1 cellular context compared by ENCODE assay signal in genomic region chr11:20599424-20600346, GRCh38.
TF ChIP-seq lines count a peak whose summit lies in the region.

Gene SLC6A5, plus strand, starts transcription at chr11:20599608. Its CDS starts 65 bp downstream, at chr11:20599673.

TF ChIP-seq in WTC11, 78 proteins besides CTCF, POLR2A, EP300 and RAD21 (continued from another document and continues in another):
- TF ChIP-seq ZNF281 (CRISPR knock-in tag; IDR thresholded peaks at IDR 0.05) (no peak), TEAD1 (CRISPR knock-in tag; IDR thresholded peaks at IDR 0.05) (peak; percentile 85; the same call in 1 of the 2 replicates), E2F4 (CRISPR knock-in tag; IDR thresholded peaks at IDR 0.05; ENCODE audit: borderline replicate concordance, low read depth) (no peak), FOXP4 (CRISPR knock-in tag; IDR thresholded peaks at IDR 0.05) (peak; percentile 83; the same call in 1 of the 2 replicates), NFATC4 (CRISPR knock-in tag; IDR thresholded peaks at IDR 0.05) (no peak), FOXP1 (CRISPR knock-in tag; IDR thresholded peaks at IDR 0.05; ENCODE audit: borderline replicate concordance) (0 out of 2 replicates have a peak, but pooled peaks have one; percentile 45), HMGA2 (CRISPR knock-in tag; IDR thresholded peaks at IDR 0.05) (no peak), ETV6 (CRISPR knock-in tag; IDR thresholded peaks at IDR 0.05) (peak; percentile 76; the same call in 1 of the 2 replicates), GRHL2 (CRISPR knock-in tag; IDR thresholded peaks at IDR 0.05; ENCODE audit: insufficient replicate concordance, severe bottlenecking) (no peak), CREB1 (CRISPR knock-in tag; IDR thresholded peaks at IDR 0.05) (0 out of 2 replicates have a peak, but pooled peaks have one; percentile 70), PRRX2 (CRISPR knock-in tag; IDR thresholded peaks at IDR 0.05) (no peak), ZMAT4 (CRISPR knock-in tag; IDR thresholded peaks at IDR 0.05) (no peak), TP53 (CRISPR knock-in tag; IDR thresholded peaks at IDR 0.05) (0 out of 2 replicates have a peak, but pooled peaks have one; percentile 66), GTF2I (CRISPR knock-in tag; conservative IDR thresholded peaks at IDR 0.05) (no peak), USF2 (CRISPR knock-in tag; IDR thresholded peaks at IDR 0.05) (0 out of 2 replicates have a peak, but pooled peaks have one; percentile 12), ZBTB43 (CRISPR knock-in tag; IDR thresholded peaks at IDR 0.05) (peak; percentile 53; the same call in 1 of the 2 replicates), ZNF121 (CRISPR knock-in tag; IDR thresholded peaks at IDR 0.05) (no peak), RORB (CRISPR knock-in tag; IDR thresholded peaks at IDR 0.05) (no peak), MAX (CRISPR knock-in tag; IDR thresholded peaks at IDR 0.05) (0 out of 2 replicates have a peak, but pooled peaks have one; percentile 44), ZNF263 (CRISPR knock-in tag; IDR thresholded peaks at IDR 0.05; ENCODE audit: low read depth) (no peak), FOXK1 (CRISPR knock-in tag; IDR thresholded peaks at IDR 0.05) (no peak), JUN (CRISPR knock-in tag; IDR thresholded peaks at IDR 0.05) (peak; percentile 63; the same call in 1 of the 2 replicates), JAZF1 (CRISPR knock-in tag; IDR thresholded peaks at IDR 0.05) (no peak), NFE2L1 (CRISPR knock-in tag; IDR thresholded peaks at IDR 0.05) (0 out of 2 replicates have a peak, but pooled peaks have one; percentile 53), ATF2 (CRISPR knock-in tag; IDR thresholded peaks at IDR 0.05; ENCODE audit: borderline replicate concordance, low read depth) (no peak), CBFB (CRISPR knock-in tag; IDR thresholded peaks at IDR 0.05; ENCODE audit: low read depth) (no peak), IRF2 (CRISPR knock-in tag; IDR thresholded peaks at IDR 0.05; ENCODE audit: borderline replicate concordance, low read depth) (no peak), ZNF232 (CRISPR knock-in tag; IDR thresholded peaks at IDR 0.05) (peak; percentile 90; the same call in 1 of the 2 replicates), AFF4 (CRISPR knock-in tag; IDR thresholded peaks at IDR 0.05; ENCODE audit: borderline replicate concordance) (no peak), SMAD4 (CRISPR knock-in tag; IDR thresholded peaks at IDR 0.05) (peak; percentile 85), SP1 (CRISPR knock-in tag; conservative IDR thresholded peaks at IDR 0.05) (0 out of 2 replicates have a peak, but pooled peaks have one; percentile 14), ATF1 (CRISPR knock-in tag; IDR thresholded peaks at IDR 0.05) (no peak), CDX4 (CRISPR knock-in tag; IDR thresholded peaks at IDR 0.05; ENCODE audit: borderline replicate concordance) (no peak), MLX (CRISPR knock-in tag; IDR thresholded peaks at IDR 0.05) (no peak), PRDM15 (CRISPR knock-in tag; IDR thresholded peaks at IDR 0.05) (no peak)
